In genomic region chr6:157728183-157728881, GRCh38 we compare ENCODE assay signal across 20 cellular contexts.
DNase-seq lines count a peak whose midpoint lies in the region; ATAC-seq, FAIRE-seq and TF ChIP-seq lines count a peak whose summit lies in the region.
"Had no signal": no experiment of that assay in that cellular context is flagged by ENCODE, and none has a peak within 500 bp of the region (broad histone marks: within the 10 kb centered on the region; RNA-seq: fewer than 3 reads in every experiment).

No MANE protein-coding gene starts in this region.

- no peak overlapping the region for H3K9ac ChIP-seq in K562 (ENCODE audit: insufficient read depth in 1 of 2, low read depth in 2 of 2, low read length in 2 of 2)

- H3K4me2 ChIP-seq in K562 (ENCODE audit: insufficient read depth, low read length) = no peak overlapping the region

- DNase-seq in Calu3 = peak; percentile 55
- peak; percentile 57 for DNase-seq in LoVo (ENCODE audit: low spot score)
- DNase-seq in K562 (ENCODE audit: extremely low read depth in 1 of 4, low spot score in 3 of 4) = no peak
- DNase-seq in pancreas = no peak
- no peak for DNase-seq in activated T-cell treated with anti-CD3 and anti-CD28 coated beads, Interleukin-2, amount 50 U/mL, for 48 hours
- DNase-seq: CD4-positive, alpha-beta memory T cell; GF-D8; GOT3; NCI-H1417; NCI-H2029 treated with DMSO at 0.1 percent for 48 hours; NCI-H2171 treated with DMSO at 0.1 percent for 48 hours; Right ventricle myocardium superior had no signal

- TF ChIP-seq RAD21 in K562 (CRISPR knock-in tag; conservative IDR thresholded peaks at IDR 0.05 in 1 of 2, IDR thresholded peaks at IDR 0.05 in 1 of 2) = no peak

- H3K27ac ChIP-seq in K562 (ENCODE audit: extremely low read depth, low read depth, low read length) (no peak overlapping the region), pancreas (peak overlapping the region in 2 of 4 donors; percentile 8 to 51)
- H3K27ac ChIP-seq: Peyer's patch had no signal

- CTCF ChIA-PET in Calu3 (lab: Charles Lee) = interaction anchor here (0.9 to 1.1 kb wide), 2 partner anchors 8 to 28 kb away, joined by 3 read pairs; no protein-coding TSS in a partner anchor
- CTCF ChIA-PET in K562 (lab: Yijun Ruan, JAX; ENCODE audit: low intra/inter-chr PET ratio) = no interaction called here

- POLR2A ChIA-PET in K562 (lab: Yijun Ruan, JAX) = interaction anchor here (0.6 to 1.3 kb wide), 3 partner anchors 8 to 31 kb away, joined by 3 to 6 read pairs (median 5); no protein-coding TSS in a partner anchor

- in situ Hi-C loops in K562 (cut with MboI) = no loop called here

- H3K4me3 Mint-ChIP-seq in Calu3 (ENCODE audit: low read depth, unreplicated experiment) = no peak overlapping the region
- H3K4me3 Mint-ChIP-seq: CD4-positive, alpha-beta memory T cell; IgD-negative memory B cell; T-helper 1 cell treated with Interleukin-12 subunit alpha and Interleukin-12 subunit beta and Interleukin-4 antibody, amounts not matched to agents 30 μg/mL and 1 μg/mL, for 36 hours had no signal

- intact Hi-C loops in Calu3 (cut with micrococcal nuclease; ENCODE audit: unreplicated experiment) (no loop called here), K562 (cut with micrococcal nuclease) (no loop called here), pancreas (cut with DNase I) (no loop called here)

- 0 out of 2 replicates have a peak, but pooled peaks cover 9% of the 10 kb centered on the region for H3K9me3 ChIP-seq in K562 (replicated peaks; ENCODE audit: control insufficient read depth, insufficient read depth, low read depth, low read length)
- no peaks in the 10 kb centered on the region for H3K9me3 ChIP-seq in pancreas
- H3K9me3 ChIP-seq: Peyer's patch had no signal

- no peaks in the 10 kb centered on the region for H3K9me1 ChIP-seq in K562 (ENCODE audit: control insufficient read depth, insufficient read depth, low read length)

- H3K36me3 Mint-ChIP-seq in Calu3 (ENCODE audit: insufficient read depth, unreplicated experiment) = no peaks in the 10 kb centered on the region
- H3K36me3 Mint-ChIP-seq: CD4-positive, alpha-beta memory T cell had no signal

- H3K27me3 ChIP-seq in K562 (ENCODE audit: control insufficient read depth in 2 of 2, insufficient read depth in 2 of 2, low read length in 2 of 2) (no peaks in the 10 kb centered on the region), pancreas (no peaks in the 10 kb centered on the region)
- H3K27me3 ChIP-seq: Peyer's patch had no signal

- ATAC-seq in K562 = no peak
- peak in 3 of 4 donors; percentile 55 to 73 (median 57) for ATAC-seq in pancreas
- ATAC-seq in HG03039 (IDR thresholded peaks at IDR 0.05; ENCODE audit: unreplicated experiment) = no peak
- ATAC-seq in GM21515 (IDR thresholded peaks at IDR 0.05; ENCODE audit: unreplicated experiment) = no peak
- no peak for ATAC-seq in HG03097 (IDR thresholded peaks at IDR 0.05; ENCODE audit: low FRiP score, unreplicated experiment)
- ATAC-seq: SK-N-SH treated with all-trans-retinoic acid at 6 μM for 48 hours had no signal

- no peaks in the 10 kb centered on the region for H4K20me1 ChIP-seq in K562 (replicated peaks; ENCODE audit: control insufficient read depth, insufficient read depth, low read length)

- peaks cover 21% of the 10 kb centered on the region for H3K4me1 Mint-ChIP-seq in Calu3 (ENCODE audit: low read depth, unreplicated experiment)
- H3K4me1 Mint-ChIP-seq: CD4-positive, alpha-beta memory T cell had no signal

- TF ChIP-seq EP300 in K562 (IDR thresholded peaks at IDR 0.05; ENCODE audit: low read length) = no peak

- BruUV-seq in Calu3 (replicated peaks; lab: Mats Ljungman, UMichigan) (no TSS peak), K562 (replicated peaks; lab: Mats Ljungman, UMichigan) (no TSS peak)

- H3K27ac Mint-ChIP-seq in Calu3 (ENCODE audit: unreplicated experiment) = no peak overlapping the region
- H3K27ac Mint-ChIP-seq: CD4-positive, alpha-beta memory T cell; IgD-negative memory B cell; T-helper 1 cell treated with Interleukin-12 subunit alpha and Interleukin-12 subunit beta and Interleukin-4 antibody, amounts not matched to agents 30 μg/mL and 1 μg/mL, for 36 hours had no signal

- H3K4me1 ChIP-seq in K562 (replicated peaks in 1 of 2; ENCODE audit: control insufficient read depth in 2 of 2, insufficient read depth in 2 of 2, low read length in 2 of 2) (peaks cover 0 to 4% of the 10 kb centered on the region in 2 experiments; a peak in 3 of 5 replicates), pancreas (peaks cover 0 to 8% (median 5%) of the 10 kb centered on the region in 3 donors)
- H3K4me1 ChIP-seq: Peyer's patch had no signal

- H3K27me3 Mint-ChIP-seq in Calu3 (ENCODE audit: unreplicated experiment) = no peaks in the 10 kb centered on the region

- peaks cover 6% of the 10 kb centered on the region for H3K9me3 Mint-ChIP-seq in Calu3 (ENCODE audit: low read depth, unreplicated experiment)

- no peak for FAIRE-seq in K562 (lab: Jason Lieb, UNC)
- FAIRE-seq in pancreas (lab: Jason Lieb, UNC) = no peak
- FAIRE-seq: GM12892 had no signal

- no peak overlapping the region for H2AFZ ChIP-seq in K562 (ENCODE audit: low read depth, low read length)

- no peak overlapping the region for H3K4me3 ChIP-seq in K562
- no peak overlapping the region for H3K4me3 ChIP-seq in pancreas
- H3K4me3 ChIP-seq: Peyer's patch had no signal

- H3K36me3 ChIP-seq in K562 (ENCODE audit: control insufficient read depth, insufficient read depth, low read length) (no peaks in the 10 kb centered on the region), pancreas (no peaks in the 10 kb centered on the region)
- H3K36me3 ChIP-seq: Peyer's patch had no signal

- no peak for TF ChIP-seq POLR2A in K562 (conservative IDR thresholded peaks at IDR 0.05)

- H3K79me2 ChIP-seq in K562 (ENCODE audit: control insufficient read depth, insufficient read depth, low read length) = no peaks in the 10 kb centered on the region

- WGBS in K562 (ENCODE audit: insufficient coverage, low coverage, missing lambda C conversion rate) = 11% methylated on average over 6 of the region's 6 CpGs
- 48 to 52% methylated on average over 6 of the region's 6 CpGs for whole genome bisulfite sequencing in pancreas, 2 donors

- TF ChIP-seq CTCF in Calu3 (IDR thresholded peaks at IDR 0.05; ENCODE audit: unreplicated experiment) = no peak
- TF ChIP-seq CTCF in K562 (IDR thresholded peaks at IDR 0.05 in 2 of 3, conservative IDR thresholded peaks at IDR 0.05 in 1 of 3; ENCODE audit: insufficient read depth in 2 of 3, low read depth in 1 of 3, low read length in 3 of 3) = no peak
- no peak for TF ChIP-seq CTCF in pancreas (IDR thresholded peaks at IDR 0.05)

TF ChIP-seq in K562, 482 proteins besides CTCF, POLR2A, EP300 and RAD21 (continues in another document):
- TF ChIP-seq ZSCAN29 (IDR thresholded peaks at IDR 0.05) (no peak), PRDM10 (IDR thresholded peaks at IDR 0.05; ENCODE audit: partially characterized antibody) (peak; percentile 67), CREB3L1 (IDR thresholded peaks at IDR 0.05; ENCODE audit: borderline replicate concordance, low read depth) (no peak), FOXP4 (CRISPR knock-in tag; IDR thresholded peaks at IDR 0.05; ENCODE audit: borderline replicate concordance) (no peak), FOXK1 (CRISPR knock-in tag; IDR thresholded peaks at IDR 0.05; ENCODE audit: borderline replicate concordance) (no peak)

Comparison
In these comparisons a context has a peak if more than half of its experiments do, and no peak if none do; other contexts are left out.
1. DNase-seq: peak in Calu3 (single experiment) and LoVo (single experiment); none in K562 (0 of 4), pancreas (0 of 6) and activated T-cell treated with anti-CD3 and anti-CD28 coated beads, Interleukin-2, amount 50 U/mL, for 48 hours (0 of 2).
2. ATAC-seq: peak in pancreas (3 of 4); none in K562 (single experiment), HG03039 (single experiment), GM21515 (single experiment) and HG03097 (single experiment).